17 cellular contexts compared by ENCODE assay signal in the genomic region with DNA sequence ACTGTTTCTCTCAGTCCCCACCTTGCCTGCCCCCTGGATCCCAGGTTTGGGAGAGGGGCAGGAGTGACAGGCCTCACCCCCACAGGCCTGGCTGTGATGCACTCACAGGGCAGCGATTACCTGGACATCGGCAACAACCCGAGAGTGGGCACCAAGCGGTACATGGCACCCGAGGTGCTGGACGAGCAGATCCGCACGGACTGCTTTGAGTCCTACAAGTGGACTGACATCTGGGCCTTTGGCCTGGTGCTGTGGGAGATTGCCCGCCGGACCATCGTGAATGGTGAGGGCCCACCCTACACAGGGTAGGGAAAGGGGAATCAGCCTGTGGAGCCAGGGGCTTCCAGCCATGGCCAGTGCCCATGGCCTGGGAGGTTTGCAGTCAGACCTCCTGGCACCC. TPM values are rescaled to one million over a fixed set of nuclear protein-coding genes. Genes with fewer than 3 reads are reported as not detected.
DNase-seq lines count a peak whose midpoint lies in the region; ATAC-seq and TF ChIP-seq lines count a peak whose summit lies in the region.
"Had no signal": no experiment of that assay in that cellular context is flagged by ENCODE, and none has a peak within 500 bp of the region (broad histone marks: within the 10 kb centered on the region; RNA-seq: fewer than 3 reads in every experiment).

No MANE protein-coding gene starts in this region.

- no peaks in the 10 kb centered on the region for H3K9me3 ChIP-seq in heart right ventricle
- H3K9me3 ChIP-seq: A549, BE2C, HAP-1 had no signal

- H3K27me3 ChIP-seq in heart right ventricle: no peaks in the 10 kb centered on the region
- H3K27me3 ChIP-seq: BE2C had no signal

- H3K4me3 ChIP-seq in heart right ventricle: no peak overlapping the region
- H3K4me3 ChIP-seq: A549, HAP-1 had no signal

- no peak overlapping the region for H3K27ac ChIP-seq in heart right ventricle
- H3K27ac ChIP-seq: A549, C4-2B had no signal

- intact Hi-C loops in left cardiac atrium (cut with DNase I): no loop called here
- intact Hi-C loops in heart right ventricle (cut with DNase I): no loop called here
- intact Hi-C loops in sciatic nerve (cut with DNase I): no loop called here

- no peak for ATAC-seq in left cardiac atrium
- ATAC-seq in heart right ventricle: no peak
- ATAC-seq in sciatic nerve: no peak
- ATAC-seq in GM21825 (IDR thresholded peaks at IDR 0.05; ENCODE audit: unreplicated experiment): no peak
- ATAC-seq: A549, HepG2 had no signal

- peaks cover 0 to 76% (median 13%) of the 10 kb centered on the region in 9 donors for H3K36me3 ChIP-seq in heart right ventricle
- H3K36me3 ChIP-seq: BE2C, HAP-1 had no signal

- peaks cover 7 to 66% (median 43%) of the 10 kb centered on the region in 9 donors for H3K4me1 ChIP-seq in heart right ventricle
- H3K4me1 ChIP-seq: A549, HAP-1 had no signal

- no peak for TF ChIP-seq CTCF in heart right ventricle (IDR thresholded peaks at IDR 0.05)

- DNase-seq in left cardiac atrium (peak; percentile 18), heart right ventricle (no peak), islet precursor cell (peak; percentile 36), sciatic nerve (ENCODE audit: low spot score) (peak; percentile 39), activated gamma-delta T cell (lab: John Stamatoyannopoulos, UW) (no peak)
- DNase-seq: BE2C; CD4-positive, alpha-beta memory T cell; DMS153; DMS79 treated with DMSO at 0.1 percent for 48 hours; EL; GOT3 had no signal

- WGBS in heart right ventricle, 2 donors: 98 to 100% methylated on average over 11 of the region's 11 CpGs

RNA-seq across cellular contexts. Expression of a gene that starts 8.6 kb away (rescaled TPM):
- total RNA-seq in left cardiac atrium: 10 to 100 TPM; 44.0 to 65.2 TPM
- total RNA-seq in heart right ventricle: 10 to 100 TPM; 16.6 to 68.0 (median 26.3) TPM
- polyA plus RNA-seq in heart right ventricle: 10 to 100 TPM; 33.8 to 38.1 TPM
- 57.6 TPM for total RNA-seq in sciatic nerve
- total RNA-seq: HepG2 had no signal
- polyA plus RNA-seq: CD4-positive, alpha-beta memory T cell; HepG2 had no signal

RNA-seq across cellular contexts. Expression of a gene that starts 28.0 kb away (rescaled TPM):
- not detected for total RNA-seq in left cardiac atrium
- total RNA-seq in heart right ventricle: not detected
- under 1 TPM in 1 of 2 donors, not detected in 1; 0.01 TPM for polyA plus RNA-seq in heart right ventricle
- total RNA-seq in sciatic nerve: 0.76 TPM
- total RNA-seq: CD4-positive, alpha-beta memory T cell; HepG2 had no signal
- polyA plus RNA-seq: A549; AG04450; CD4-positive, alpha-beta memory T cell had no signal

RNA-seq across cellular contexts. Expression of a gene that starts 35.5 kb away (rescaled TPM):
- total RNA-seq in left cardiac atrium: 10 to 100 TPM; 13.0 to 19.3 TPM
- total RNA-seq in heart right ventricle: 10 to 100 TPM in 5 of 10 donors, 1 to 10 TPM in 5; 8.4 to 15.5 (median 10.4) TPM
- 1 to 10 TPM; 5.8 to 8.0 TPM for polyA plus RNA-seq in heart right ventricle
- total RNA-seq in sciatic nerve: 23.9 TPM

Comparison
In these comparisons a context has a peak if more than half of its experiments do, and no peak if none do; other contexts are left out.
1. DNase-seq: peak in left cardiac atrium (single experiment), islet precursor cell (single experiment) and sciatic nerve (single experiment); none in heart right ventricle (0 of 2) and activated gamma-delta T cell (single experiment).